ENCODE assay signal across 10 cellular contexts in genomic region chr15:67077641-67078215, GRCh38. TPM values are rescaled to one million over a fixed set of nuclear protein-coding genes. Genes with fewer than 3 reads are reported as not detected.
A peak's percentile ranks its signal among the peaks of the same experiment; 100 is the strongest.
DNase-seq lines count a peak whose midpoint lies in the region; ATAC-seq and TF ChIP-seq lines count a peak whose summit lies in the region.
"Had no signal": no experiment of that assay in that cellular context is flagged by ENCODE, and none has a peak within 500 bp of the region (broad histone marks: within the 10 kb centered on the region; RNA-seq: fewer than 3 reads in every experiment).

No MANE protein-coding gene starts in this region.

- H3F3A ChIP-seq in Loucy (ENCODE audit: low read depth) = peaks cover 3% of the 10 kb centered on the region; the same call in 1 of the 2 replicates

- POLR2A ChIA-PET in CD4-positive, alpha-beta T cell (lab: Charles Lee) = interaction anchor here (7.0 kb wide), 1 partner anchor 9 kb away, joined by 119 read pairs; the partner anchor contains the start of gene SMAD3
- POLR2A ChIA-PET in naive thymus-derived CD4-positive, alpha-beta T cell (lab: Charles Lee) = interaction anchor here (8.9 kb wide), 1 partner anchor 8 kb away, joined by 104 read pairs; the partner anchor contains the start of gene SMAD3

- no peak overlapping the region for H2AFZ ChIP-seq in Loucy (ENCODE audit: low read length)

- peaks cover 52% of the 10 kb centered on the region for H4K20me1 ChIP-seq in Loucy (ENCODE audit: insufficient read depth, low read length, poor library complexity, severe bottlenecking)

- TF ChIP-seq CTCF in CD4-positive, alpha-beta T cell (IDR thresholded peaks at IDR 0.05) = no peak
- TF ChIP-seq CTCF in Loucy (conservative IDR thresholded peaks at IDR 0.05; ENCODE audit: low read length) (no peak), body of pancreas (IDR thresholded peaks at IDR 0.05) (no peak), ovary (IDR thresholded peaks at IDR 0.05) (no peak)

- no peak for ATAC-seq in CD4-positive, alpha-beta T cell (ENCODE audit: poor library complexity)
- ATAC-seq in body of pancreas (no peak), HG02852 (IDR thresholded peaks at IDR 0.05; ENCODE audit: unreplicated experiment) (no peak)
- ATAC-seq in naive thymus-derived CD4-positive, alpha-beta T cell = no peak

- whole genome bisulfite sequencing in body of pancreas, 2 donors = 49 to 62% methylated on average over 6 of the region's 6 CpGs
- WGBS in ovary, 3 donors = 42 to 55% (median 54%) methylated on average over 6 of the region's 6 CpGs

- TF ChIP-seq POLR2A in body of pancreas (IDR thresholded peaks at IDR 0.05) (no peak), ovary (IDR thresholded peaks at IDR 0.05) (no peak)

- peak overlapping the region; percentile 44 for H3K4me3 Mint-ChIP-seq in CD4-positive, alpha-beta T cell
- peak overlapping the region in 2 of 10 donors; percentile 13 to 43 for H3K4me3 Mint-ChIP-seq in naive thymus-derived CD4-positive, alpha-beta T cell

- H3K36me3 Mint-ChIP-seq in CD4-positive, alpha-beta T cell (ENCODE audit: low read depth) = peaks cover 13% of the 10 kb centered on the region
- peaks cover 0 to 71% (median 3%) of the 10 kb centered on the region in 5 donors for H3K36me3 Mint-ChIP-seq in naive thymus-derived CD4-positive, alpha-beta T cell

- H3K4me1 Mint-ChIP-seq in CD4-positive, alpha-beta T cell (ENCODE audit: low read depth) = peaks cover 95% of the 10 kb centered on the region
- peaks cover 53 to 97% (median 91%) of the 10 kb centered on the region in 7 donors for H3K4me1 Mint-ChIP-seq in naive thymus-derived CD4-positive, alpha-beta T cell

- CTCF ChIA-PET in CD4-positive, alpha-beta T cell (lab: Charles Lee) = interaction anchor here (1.2 kb wide), 1 partner anchor 163 kb away, joined by 3 read pairs; no protein-coding TSS in a partner anchor
- CTCF ChIA-PET in naive thymus-derived CD4-positive, alpha-beta T cell (lab: Charles Lee) = no interaction called here

- TF ChIP-seq EP300 in ovary (IDR thresholded peaks at IDR 0.05) = no peak

- H3K9me2 ChIP-seq in Loucy (replicated peaks; ENCODE audit: low read depth, low read length) = no peaks in the 10 kb centered on the region

- H3K9me3 ChIP-seq in CD4-positive, alpha-beta T cell (ENCODE audit: control insufficient read depth, low read length) = no peaks in the 10 kb centered on the region
- H3K9me3 ChIP-seq in Loucy (ENCODE audit: insufficient read depth, low read depth, low read length) (no peaks in the 10 kb centered on the region), body of pancreas (no peaks in the 10 kb centered on the region), ovary (no peaks in the 10 kb centered on the region)
- no peaks in the 10 kb centered on the region for H3K9me3 ChIP-seq in naive thymus-derived CD4-positive, alpha-beta T cell (ENCODE audit: control insufficient read depth in 2 of 3, low read length in 3 of 3)

- no peaks in the 10 kb centered on the region for H3K27me3 ChIP-seq in CD4-positive, alpha-beta T cell (ENCODE audit: control insufficient read depth, insufficient read depth, low read length)
- no peaks in the 10 kb centered on the region for H3K27me3 ChIP-seq in Loucy (ENCODE audit: insufficient read depth, low read length, poor library complexity, severe bottlenecking)
- no peaks in the 10 kb centered on the region for H3K27me3 ChIP-seq in body of pancreas
- H3K27me3 ChIP-seq in naive thymus-derived CD4-positive, alpha-beta T cell (ENCODE audit: control insufficient read depth in 2 of 2, insufficient read depth in 2 of 2, low read length in 2 of 2) = no peaks in the 10 kb centered on the region
- H3K27me3 ChIP-seq in ovary = no peaks in the 10 kb centered on the region

- H3K4me1 ChIP-seq in Loucy (ENCODE audit: insufficient read depth, low read length, poor library complexity, severe bottlenecking) (peaks cover 91% of the 10 kb centered on the region), body of pancreas (peaks cover 86% of the 10 kb centered on the region), ovary (ENCODE audit: insufficient read depth) (peaks cover 37% of the 10 kb centered on the region)
- peaks cover 64 to 87% of the 10 kb centered on the region in 2 donors for H3K4me1 ChIP-seq in naive thymus-derived CD4-positive, alpha-beta T cell (ENCODE audit: control insufficient read depth in 2 of 2, insufficient read depth in 2 of 2, low read length in 2 of 2)

- peak overlapping the region; percentile 56 for H3K4me2 ChIP-seq in Loucy (ENCODE audit: low read depth, low read length, poor library complexity, severe bottlenecking)

- no peaks in the 10 kb centered on the region for H3K27me3 Mint-ChIP-seq in CD4-positive, alpha-beta T cell
- no peaks in the 10 kb centered on the region for H3K27me3 Mint-ChIP-seq in naive thymus-derived CD4-positive, alpha-beta T cell

- intact Hi-C loops in CD4-positive, alpha-beta T cell (cut with DNase I, micrococcal nuclease) = no loop called here
- intact Hi-C loops in body of pancreas (cut with DNase I) = no loop called here
- intact Hi-C loops in naive thymus-derived CD4-positive, alpha-beta T cell (cut with micrococcal nuclease) = no loop called here
- intact Hi-C loops in ovary (cut with DNase I) = no loop called here

- no peak overlapping the region for H3K27ac ChIP-seq in CD4-positive, alpha-beta T cell (ENCODE audit: low read depth, low read length)
- peak overlapping the region in 3 of 4 donors; percentile 25 to 39 (median 35) for H3K27ac ChIP-seq in body of pancreas
- H3K27ac ChIP-seq in naive thymus-derived CD4-positive, alpha-beta T cell (ENCODE audit: low read depth, low read length) = no peak overlapping the region
- H3K27ac ChIP-seq in ovary = no peak overlapping the region

- H3K4me3 ChIP-seq in Loucy (ENCODE audit: low read length, poor library complexity, severe bottlenecking) (no peak overlapping the region), body of pancreas (no peak overlapping the region), ovary (no peak overlapping the region)
- no peak overlapping the region for H3K4me3 ChIP-seq in naive thymus-derived CD4-positive, alpha-beta T cell (ENCODE audit: low read length)

- H3K27ac Mint-ChIP-seq in CD4-positive, alpha-beta T cell = peak overlapping the region; percentile 60
- H3K27ac Mint-ChIP-seq in naive thymus-derived CD4-positive, alpha-beta T cell = peak overlapping the region in 6 of 9 donors; percentile 6 to 76 (median 30)

- peaks cover 100% of the 10 kb centered on the region for H3K79me2 ChIP-seq in Loucy (ENCODE audit: insufficient read depth, low read length)

- no peaks in the 10 kb centered on the region for H3K36me3 ChIP-seq in Loucy (ENCODE audit: insufficient read depth, low read length)
- no peaks in the 10 kb centered on the region for H3K36me3 ChIP-seq in body of pancreas (replicated peaks in 1 of 2; ENCODE audit: insufficient read depth in 1 of 2, low read depth in 2 of 2)
- H3K36me3 ChIP-seq in naive thymus-derived CD4-positive, alpha-beta T cell (ENCODE audit: control insufficient read depth in 2 of 3, insufficient read depth in 3 of 3, low read length in 3 of 3) = no peaks in the 10 kb centered on the region
- H3K36me3 ChIP-seq in ovary = no peaks in the 10 kb centered on the region

- H3K9me3 Mint-ChIP-seq in CD4-positive, alpha-beta T cell = no peaks in the 10 kb centered on the region
- peaks cover 0 to 3% (median 0%) of the 10 kb centered on the region in 11 donors for H3K9me3 Mint-ChIP-seq in naive thymus-derived CD4-positive, alpha-beta T cell

- DNase-seq in CD4-positive, alpha-beta T cell = no peak
- DNase-seq in body of pancreas (no peak), hepatic stellate cell (ENCODE audit: low spot score) (no peak), NCI-H2227 treated with DMSO at 0.1 percent for 48 hours (lab: John Stamatoyannopoulos, UW) (no peak), ovary (no peak)
- no peak for DNase-seq in naive thymus-derived CD4-positive, alpha-beta T cell
- DNase-seq: anterior cingulate cortex, NCI-H446 had no signal

- peak overlapping the region; percentile 25 for H3K9ac ChIP-seq in Loucy (ENCODE audit: low read depth, low read length, poor library complexity, severe bottlenecking)

RNA-seq across cellular contexts. Expression of gene SMAD3, which starts 12.3 kb away (rescaled TPM):
- 10 to 100 TPM; 30.0 to 31.0 TPM for total RNA-seq in CD4-positive, alpha-beta T cell
- 10 to 100 TPM; 19.7 to 52.4 TPM for total RNA-seq in body of pancreas
- total RNA-seq in naive thymus-derived CD4-positive, alpha-beta T cell = 100 to 1,000 TPM in 3 of 5 experiments, 10 to 100 TPM in 2; 27.4 to 142 (median 113) TPM
- polyA plus RNA-seq in naive thymus-derived CD4-positive, alpha-beta T cell = 10 to 100 TPM in 1 of 2 donors, 1 to 10 TPM in 1; 4.0 to 11.5 TPM
- 10 to 100 TPM; 21.6 to 78.6 (median 46.0) TPM for total RNA-seq in ovary
- polyA plus RNA-seq in ovary = 10 to 100 TPM; 18.7 to 78.6 TPM

Comparison
In these comparisons a context has a peak if more than half of its experiments do, and no peak if none do; other contexts are left out.
1. H3K27ac ChIP-seq: peak in body of pancreas (3 of 4); none in CD4-positive, alpha-beta T cell (single experiment), naive thymus-derived CD4-positive, alpha-beta T cell (single experiment) and ovary (0 of 2).